In the genomic region with DNA sequence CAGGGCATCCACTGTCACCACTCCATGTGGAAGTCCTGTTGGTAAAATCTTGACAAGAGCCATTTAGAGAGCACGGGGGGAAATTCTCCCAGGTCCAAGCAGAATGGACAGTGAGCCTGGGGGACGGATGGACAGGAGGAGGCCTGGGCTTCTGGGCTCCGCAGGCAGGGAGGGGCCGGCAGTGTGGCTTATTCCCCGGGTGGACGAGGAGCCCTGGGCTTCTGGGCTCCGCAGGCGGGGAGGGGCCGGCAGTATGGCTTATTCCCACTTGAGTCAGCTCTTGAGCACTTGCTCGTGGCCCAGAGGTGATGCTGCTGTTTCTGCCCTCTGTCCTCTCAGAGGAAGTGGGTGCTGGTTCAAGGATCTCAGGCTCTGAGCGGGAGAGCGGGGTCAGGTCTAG, we compare ENCODE assay signal across 2 cellular contexts.
TF ChIP-seq lines count a peak whose summit lies in the region.

No MANE protein-coding gene starts in this region.

TF ChIP-seq in HCT116, 20 proteins besides CTCF, POLR2A, EP300 and RAD21:
- TF ChIP-seq ZFX (IDR thresholded peaks at IDR 0.05), result no peak
- no peak for TF ChIP-seq SIN3A (IDR thresholded peaks at IDR 0.05; ENCODE audit: low read depth)
- no peak for TF ChIP-seq ZNF274 (IDR thresholded peaks at IDR 0.05; ENCODE audit: low read depth, low read length)
- no peak for TF ChIP-seq CBX3 (IDR thresholded peaks at IDR 0.05; ENCODE audit: low read depth)
- TF ChIP-seq CEBPB (IDR thresholded peaks at IDR 0.05; ENCODE audit: low read depth), result no peak
- no peak for TF ChIP-seq EZH2phosphoT487 (IDR thresholded peaks at IDR 0.05; ENCODE audit: borderline replicate concordance)
- TF ChIP-seq JUND (IDR thresholded peaks at IDR 0.05), result no peak
- no peak for TF ChIP-seq POLR2AphosphoS5 (IDR thresholded peaks at IDR 0.05; ENCODE audit: low read depth, low read length)
- no peak for TF ChIP-seq FOSL1 (IDR thresholded peaks at IDR 0.05; ENCODE audit: low read depth)
- TF ChIP-seq, protein P1, sequence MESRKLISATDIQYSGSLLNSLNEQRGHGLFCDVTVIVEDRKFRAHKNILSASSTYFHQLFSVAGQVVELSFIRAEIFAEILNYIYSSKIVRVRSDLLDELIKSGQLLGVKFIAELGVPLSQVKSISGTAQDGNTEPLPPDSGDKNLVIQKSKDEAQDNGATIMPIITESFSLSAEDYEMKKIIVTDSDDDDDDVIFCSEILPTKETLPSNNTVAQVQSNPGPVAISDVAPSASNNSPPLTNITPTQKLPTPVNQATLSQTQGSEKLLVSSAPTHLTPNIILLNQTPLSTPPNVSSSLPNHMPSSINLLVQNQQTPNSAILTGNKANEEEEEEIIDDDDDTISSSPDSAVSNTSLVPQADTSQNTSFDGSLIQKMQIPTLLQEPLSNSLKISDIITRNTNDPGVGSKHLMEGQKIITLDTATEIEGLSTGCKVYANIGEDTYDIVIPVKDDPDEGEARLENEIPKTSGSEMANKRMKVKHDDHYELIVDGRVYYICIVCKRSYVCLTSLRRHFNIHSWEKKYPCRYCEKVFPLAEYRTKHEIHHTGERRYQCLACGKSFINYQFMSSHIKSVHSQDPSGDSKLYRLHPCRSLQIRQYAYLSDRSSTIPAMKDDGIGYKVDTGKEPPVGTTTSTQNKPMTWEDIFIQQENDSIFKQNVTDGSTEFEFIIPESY (IDR thresholded peaks at IDR 0.05; ENCODE audit: extremely low read depth, insufficient replicate concordance, low read length), result no peak
- TF ChIP-seq EZH2 (IDR thresholded peaks at IDR 0.05), result no peak
- TF ChIP-seq, protein P2, sequence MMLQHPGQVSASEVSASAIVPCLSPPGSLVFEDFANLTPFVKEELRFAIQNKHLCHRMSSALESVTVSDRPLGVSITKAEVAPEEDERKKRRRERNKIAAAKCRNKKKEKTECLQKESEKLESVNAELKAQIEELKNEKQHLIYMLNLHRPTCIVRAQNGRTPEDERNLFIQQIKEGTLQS (IDR thresholded peaks at IDR 0.05), result no peak
- no peak for TF ChIP-seq SRF (IDR thresholded peaks at IDR 0.05; ENCODE audit: low read depth)
- no peak for TF ChIP-seq EGR1 (IDR thresholded peaks at IDR 0.05; ENCODE audit: low read depth)
- no peak for TF ChIP-seq ELF1 (IDR thresholded peaks at IDR 0.05; ENCODE audit: borderline replicate concordance, low read depth)
- no peak for TF ChIP-seq SP1 (IDR thresholded peaks at IDR 0.05; ENCODE audit: low read depth)
- no peak for TF ChIP-seq TCF7L2 (IDR thresholded peaks at IDR 0.05; ENCODE audit: borderline replicate concordance, extremely low read depth, insufficient read depth, insufficient read length)
TF ChIP-seq in HCT116: peak in this region for 0.

TF ChIP-seq in SK-N-SH, 30 proteins besides CTCF, POLR2A, EP300 and RAD21:
- TF ChIP-seq SMC3 (IDR thresholded peaks at IDR 0.05; ENCODE audit: low read depth, low read length) (no peak), POLR2AphosphoS5 (IDR thresholded peaks at IDR 0.05; ENCODE audit: low read depth, low read length) (no peak), RXRA (IDR thresholded peaks at IDR 0.05; ENCODE audit: borderline replicate concordance, low read depth) (no peak), JUND (IDR thresholded peaks at IDR 0.05) (no peak), TAF1 (IDR thresholded peaks at IDR 0.05; ENCODE audit: borderline replicate concordance, low read depth, low read length) (no peak), EZH2phosphoT487 (IDR thresholded peaks at IDR 0.05; ENCODE audit: borderline replicate concordance, low read depth) (no peak), GATA2 (CRISPR knock-in tag; IDR thresholded peaks at IDR 0.05) (no peak), NFIC (IDR thresholded peaks at IDR 0.05; ENCODE audit: borderline replicate concordance) (no peak), FOXM1 (IDR thresholded peaks at IDR 0.05; ENCODE audit: low read depth) (no peak), SIN3A (IDR thresholded peaks at IDR 0.05; ENCODE audit: borderline replicate concordance, low read depth, low read length) (no peak), GABPA (IDR thresholded peaks at IDR 0.05; ENCODE audit: low read depth) (no peak), TEAD4 (IDR thresholded peaks at IDR 0.05; ENCODE audit: borderline replicate concordance, insufficient read depth) (no peak), RCOR1 (IDR thresholded peaks at IDR 0.05; ENCODE audit: low read length) (no peak)
- TF ChIP-seq, protein P3, sequence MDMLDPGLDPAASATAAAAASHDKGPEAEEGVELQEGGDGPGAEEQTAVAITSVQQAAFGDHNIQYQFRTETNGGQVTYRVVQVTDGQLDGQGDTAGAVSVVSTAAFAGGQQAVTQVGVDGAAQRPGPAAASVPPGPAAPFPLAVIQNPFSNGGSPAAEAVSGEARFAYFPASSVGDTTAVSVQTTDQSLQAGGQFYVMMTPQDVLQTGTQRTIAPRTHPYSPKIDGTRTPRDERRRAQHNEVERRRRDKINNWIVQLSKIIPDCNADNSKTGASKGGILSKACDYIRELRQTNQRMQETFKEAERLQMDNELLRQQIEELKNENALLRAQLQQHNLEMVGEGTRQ (IDR thresholded peaks at IDR 0.05; ENCODE audit: borderline replicate concordance, low read depth, low read length), result no peak
- TF ChIP-seq, protein P1 (IDR thresholded peaks at IDR 0.05; ENCODE audit: borderline replicate concordance, low read depth), result no peak
- TF ChIP-seq, protein P4, sequence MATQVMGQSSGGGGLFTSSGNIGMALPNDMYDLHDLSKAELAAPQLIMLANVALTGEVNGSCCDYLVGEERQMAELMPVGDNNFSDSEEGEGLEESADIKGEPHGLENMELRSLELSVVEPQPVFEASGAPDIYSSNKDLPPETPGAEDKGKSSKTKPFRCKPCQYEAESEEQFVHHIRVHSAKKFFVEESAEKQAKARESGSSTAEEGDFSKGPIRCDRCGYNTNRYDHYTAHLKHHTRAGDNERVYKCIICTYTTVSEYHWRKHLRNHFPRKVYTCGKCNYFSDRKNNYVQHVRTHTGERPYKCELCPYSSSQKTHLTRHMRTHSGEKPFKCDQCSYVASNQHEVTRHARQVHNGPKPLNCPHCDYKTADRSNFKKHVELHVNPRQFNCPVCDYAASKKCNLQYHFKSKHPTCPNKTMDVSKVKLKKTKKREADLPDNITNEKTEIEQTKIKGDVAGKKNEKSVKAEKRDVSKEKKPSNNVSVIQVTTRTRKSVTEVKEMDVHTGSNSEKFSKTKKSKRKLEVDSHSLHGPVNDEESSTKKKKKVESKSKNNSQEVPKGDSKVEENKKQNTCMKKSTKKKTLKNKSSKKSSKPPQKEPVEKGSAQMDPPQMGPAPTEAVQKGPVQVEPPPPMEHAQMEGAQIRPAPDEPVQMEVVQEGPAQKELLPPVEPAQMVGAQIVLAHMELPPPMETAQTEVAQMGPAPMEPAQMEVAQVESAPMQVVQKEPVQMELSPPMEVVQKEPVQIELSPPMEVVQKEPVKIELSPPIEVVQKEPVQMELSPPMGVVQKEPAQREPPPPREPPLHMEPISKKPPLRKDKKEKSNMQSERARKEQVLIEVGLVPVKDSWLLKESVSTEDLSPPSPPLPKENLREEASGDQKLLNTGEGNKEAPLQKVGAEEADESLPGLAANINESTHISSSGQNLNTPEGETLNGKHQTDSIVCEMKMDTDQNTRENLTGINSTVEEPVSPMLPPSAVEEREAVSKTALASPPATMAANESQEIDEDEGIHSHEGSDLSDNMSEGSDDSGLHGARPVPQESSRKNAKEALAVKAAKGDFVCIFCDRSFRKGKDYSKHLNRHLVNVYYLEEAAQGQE (IDR thresholded peaks at IDR 0.05; ENCODE audit: low read depth, low read length), result no peak
